In genomic region chr7:127418459-127418858, GRCh38 we compare ENCODE assay signal across 14 cellular contexts.
"Had no signal": no experiment of that assay in that cellular context is flagged by ENCODE, and none has a peak within 500 bp of the region (broad histone marks: within the 10 kb centered on the region; RNA-seq: fewer than 3 reads in every experiment).

No MANE protein-coding gene starts in this region.

- H3K9me3 Mint-ChIP-seq: activated T-helper 17 cell treated with anti-CD3 and anti-CD28 coated beads, Interleukin-2, amount 50 U/mL, for 72 hours; central memory CD8-positive, alpha-beta T cell had no signal

- H3K27me3 Mint-ChIP-seq: activated T-helper 17 cell treated with anti-CD3 and anti-CD28 coated beads, Interleukin-2, amount 50 U/mL, for 72 hours; central memory CD8-positive, alpha-beta T cell had no signal

- ATAC-seq: activated T-helper 17 cell treated with anti-CD3 and anti-CD28 coated beads, Interleukin-2, amount 50 U/mL, for 72 hours; gastrocnemius medialis; left lobe of liver had no signal

- H3K27ac Mint-ChIP-seq: activated CD4-positive, alpha-beta T cell treated with anti-CD3 and anti-CD28 coated beads, Interleukin-2, amount 10 ng/mL, durations not matched to agents 24 days and 14 days; activated T-helper 17 cell treated with anti-CD3 and anti-CD28 coated beads, Interleukin-2, amount 50 U/mL, for 72 hours had no signal

- DNase-seq: activated CD4-positive, alpha-beta T cell treated with anti-CD3 and anti-CD28 coated beads, Interleukin-2, amount 10 ng/mL, durations not matched to agents 24 days and 14 days; activated naive CD4-positive, alpha-beta T cell; activated T-cell treated with anti-CD3 and anti-CD28 coated beads for 4 hours; aorta; colonic mucosa; gastrocnemius medialis; head of caudate nucleus; kidney; sigmoid colon; stimulated activated naive CD4-positive, alpha-beta T cell treated with Interleukin-2 at 50 U/mL for 16 hours; transverse colon had no signal

- H3K4me3 Mint-ChIP-seq: activated CD4-positive, alpha-beta T cell treated with anti-CD3 and anti-CD28 coated beads, Interleukin-2, amount 10 ng/mL, durations not matched to agents 24 days and 14 days; activated T-helper 17 cell treated with anti-CD3 and anti-CD28 coated beads, Interleukin-2, amount 50 U/mL, for 72 hours; central memory CD8-positive, alpha-beta T cell had no signal
